ENCODE assay signal across 29 cellular contexts in the genomic region with DNA sequence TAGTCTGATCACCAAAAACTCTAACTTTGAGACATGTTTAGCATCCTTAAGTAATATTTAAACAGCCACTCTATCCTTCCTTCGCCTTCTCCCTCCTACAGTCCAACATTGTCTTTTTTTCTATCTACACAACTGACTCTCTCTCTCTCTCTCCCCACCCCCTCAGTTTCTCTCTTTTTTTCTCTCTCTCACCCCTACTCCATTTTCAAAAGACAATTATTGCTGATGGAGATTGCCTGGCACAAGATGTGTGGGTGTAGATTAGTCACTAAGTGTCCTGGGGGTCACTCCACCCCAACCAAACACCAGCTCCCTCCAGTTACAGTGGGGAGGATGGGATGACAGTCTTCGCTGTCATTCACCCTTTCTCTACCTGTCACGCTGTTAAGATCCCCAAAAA.
"Had no signal": no experiment of that assay in that cellular context is flagged by ENCODE, and none has a peak within 500 bp of the region (broad histone marks: within the 10 kb centered on the region; RNA-seq: fewer than 3 reads in every experiment).

No MANE protein-coding gene starts in this region.

- H3K27ac ChIP-seq: stomach, suprapubic skin, testis, thyroid gland, tibial artery, tibial nerve, transverse colon, upper lobe of left lung, upper lobe of right lung, uterus, vagina had no signal

- H3K4me1 ChIP-seq: upper lobe of left lung, upper lobe of right lung had no signal

- H3K4me3 ChIP-seq: stomach, suprapubic skin, testis, thoracic aorta, thyroid gland, tibial artery, tibial nerve, transverse colon, upper lobe of left lung, upper lobe of right lung, uterus, vagina had no signal

- H3K9me3 ChIP-seq: stomach, suprapubic skin, testis, thoracic aorta, thyroid gland, tibial artery, tibial nerve, transverse colon, upper lobe of left lung, upper lobe of right lung, uterus, vagina had no signal

- H3K27me3 ChIP-seq: stomach, suprapubic skin, testis, thyroid gland, tibial artery, tibial nerve, transverse colon, upper lobe of left lung, upper lobe of right lung, uterus, vagina had no signal

- H3K27ac Mint-ChIP-seq: stimulated activated effector memory CD8-positive, alpha-beta T cell treated with anti-CD3 and anti-CD28 coated beads, Interleukin-12 subunit alpha, Interleukin-12 subunit beta, amount 100 ng/mL, for 72 hours; stimulated activated memory B cell treated with anti-CD40 and anti-IgM and Interleukin-4, amounts not matched to agents 10 μg/mL and 1 μg/mL and 100 μg/mL, for 72 hours; stimulated activated naive B cell treated with anti-CD40 and anti-IgM and Interleukin-4, amounts not matched to agents 10 μg/mL and 1 μg/mL and 100 μg/mL, for 72 hours; stimulated activated naive CD8-positive, alpha-beta T cell treated with anti-CD3 and anti-CD28 coated beads, Interleukin-15, Interleukin-2, amounts not matched to agents 100 ng/mL and 50 ng/mL, for 24 hours; type B pancreatic cell had no signal

- DNase-seq: stimulated activated CD4-positive, alpha-beta T cell treated with anti-CD3 and anti-CD28 coated beads, Interleukin-2, amount 100 ng/mL, for 48 hours; stimulated activated CD4-positive, alpha-beta T cell treated with anti-CD3 and anti-CD28 coated beads, Interleukin-4, amount 100 ng/mL, for 1 hour; stimulated activated CD4-positive, alpha-beta T cell treated with anti-CD3 and anti-CD28 coated beads, Interleukin-4, amount 100 ng/mL, for 24 hours; stimulated activated CD4-positive, alpha-beta T cell treated with anti-CD3 and anti-CD28 coated beads, Interleukin-4, amount 100 ng/mL, for 4 hours; stimulated activated CD8-positive, alpha-beta memory T cell treated with anti-CD3 and anti-CD28 coated beads, Interleukin-4, amount 100 ng/mL, for 48 hours; stimulated activated naive B cell treated with anti-CD40 and anti-IgM and Interleukin-4, amounts not matched to agents 10 μg/mL and 1 μg/mL and 100 μg/mL, for 72 hours; stimulated activated naive CD4-positive, alpha-beta T cell; stimulated activated naive CD4-positive, alpha-beta T cell treated with Interleukin-2 at 50 U/mL for 16 hours; stimulated activated naive CD8-positive, alpha-beta T cell treated with anti-CD3 and anti-CD28 coated beads, Interleukin-15, amount 100 ng/mL, for 72 hours; stimulated activated naive CD8-positive, alpha-beta T cell treated with anti-CD3 and anti-CD28 coated beads, Interleukin-15, Interleukin-2, amounts not matched to agents 100 U/mL and 50 U/mL, for 24 hours; stomach; substantia nigra; testis; thyroid gland; tibial artery; transverse colon; trophoblast cell; upper lobe of left lung; upper lobe of right lung; uterus had no signal

- H3K36me3 Mint-ChIP-seq: stimulated activated effector memory CD8-positive, alpha-beta T cell treated with anti-CD3 and anti-CD28 coated beads, Interleukin-12 subunit alpha, Interleukin-12 subunit beta, amount 100 ng/mL, for 72 hours; stimulated activated memory B cell treated with anti-CD40 and anti-IgM and Interleukin-4, amounts not matched to agents 10 μg/mL and 1 μg/mL and 100 μg/mL, for 72 hours; stimulated activated naive B cell treated with anti-CD40 and anti-IgM and Interleukin-4, amounts not matched to agents 10 μg/mL and 1 μg/mL and 100 μg/mL, for 72 hours; type B pancreatic cell had no signal

- FAIRE-seq: urothelium cell line had no signal

- H3K4me3 Mint-ChIP-seq: stimulated activated effector memory CD8-positive, alpha-beta T cell treated with anti-CD3 and anti-CD28 coated beads, Interleukin-12 subunit alpha, Interleukin-12 subunit beta, amount 100 ng/mL, for 72 hours; stimulated activated memory B cell treated with anti-CD40 and anti-IgM and Interleukin-4, amounts not matched to agents 10 μg/mL and 1 μg/mL and 100 μg/mL, for 72 hours; stimulated activated naive B cell treated with anti-CD40 and anti-IgM and Interleukin-4, amounts not matched to agents 10 μg/mL and 1 μg/mL and 100 μg/mL, for 72 hours; stimulated activated naive CD8-positive, alpha-beta T cell treated with anti-CD3 and anti-CD28 coated beads, Interleukin-15, amount 100 ng/mL, for 72 hours; stimulated activated naive CD8-positive, alpha-beta T cell treated with anti-CD3 and anti-CD28 coated beads, Interleukin-15, Interleukin-2, amounts not matched to agents 100 ng/mL and 50 ng/mL, for 24 hours; type B pancreatic cell had no signal

- H3K27me3 Mint-ChIP-seq: stimulated activated naive B cell treated with anti-CD40 and anti-IgM and Interleukin-4, amounts not matched to agents 10 μg/mL and 1 μg/mL and 100 μg/mL, for 72 hours; stimulated activated naive CD8-positive, alpha-beta T cell treated with anti-CD3 and anti-CD28 coated beads, Interleukin-15, Interleukin-2, amounts not matched to agents 100 ng/mL and 50 ng/mL, for 24 hours; type B pancreatic cell had no signal

- ATAC-seq: stimulated activated effector memory CD8-positive, alpha-beta T cell treated with anti-CD3 and anti-CD28 coated beads, Interleukin-12 subunit alpha, Interleukin-12 subunit beta, amount 100 ng/mL, for 72 hours; stimulated activated memory B cell treated with anti-CD40 and anti-IgM and Interleukin-4, amounts not matched to agents 10 μg/mL and 1 μg/mL and 100 μg/mL, for 72 hours; stimulated activated naive B cell treated with anti-CD40 and anti-IgM and Interleukin-4, amounts not matched to agents 10 μg/mL and 1 μg/mL and 100 μg/mL, for 72 hours; stimulated activated naive CD8-positive, alpha-beta T cell treated with anti-CD3 and anti-CD28 coated beads, Interleukin-15, amount 100 ng/mL, for 72 hours; stimulated activated naive CD8-positive, alpha-beta T cell treated with anti-CD3 and anti-CD28 coated beads, Interleukin-15, Interleukin-2, amounts not matched to agents 100 U/mL and 50 U/mL, for 24 hours; upper lobe of right lung had no signal

- H3K9me3 Mint-ChIP-seq: stimulated activated effector memory CD8-positive, alpha-beta T cell treated with anti-CD3 and anti-CD28 coated beads, Interleukin-12 subunit alpha, Interleukin-12 subunit beta, amount 100 ng/mL, for 72 hours; stimulated activated naive B cell treated with anti-CD40 and anti-IgM and Interleukin-4, amounts not matched to agents 10 μg/mL and 1 μg/mL and 100 μg/mL, for 72 hours; stimulated activated naive CD8-positive, alpha-beta T cell treated with anti-CD3 and anti-CD28 coated beads, Interleukin-15, amount 100 ng/mL, for 72 hours; stimulated activated naive CD8-positive, alpha-beta T cell treated with anti-CD3 and anti-CD28 coated beads, Interleukin-15, Interleukin-2, amounts not matched to agents 100 ng/mL and 50 ng/mL, for 24 hours; type B pancreatic cell had no signal

- H3K4me1 Mint-ChIP-seq: stimulated activated memory B cell treated with anti-CD40 and anti-IgM and Interleukin-4, amounts not matched to agents 10 μg/mL and 1 μg/mL and 100 μg/mL, for 72 hours; stimulated activated naive B cell treated with anti-CD40 and anti-IgM and Interleukin-4, amounts not matched to agents 10 μg/mL and 1 μg/mL and 100 μg/mL, for 72 hours; stimulated activated naive CD8-positive, alpha-beta T cell treated with anti-CD3 and anti-CD28 coated beads, Interleukin-15, amount 100 ng/mL, for 72 hours had no signal

- H3K36me3 ChIP-seq: stomach, suprapubic skin, thoracic aorta, thyroid gland, tibial artery, tibial nerve, transverse colon, upper lobe of left lung, upper lobe of right lung, uterus, vagina had no signal
